Comparison of ENCODE assay signal across 21 cellular contexts in genomic region chr5:133732536-133732935, GRCh38.
"Had no signal": no experiment of that assay in that cellular context is flagged by ENCODE, and none has a peak within 500 bp of the region (broad histone marks: within the 10 kb centered on the region; RNA-seq: fewer than 3 reads in every experiment).

No MANE protein-coding gene starts in this region.

- H3K4me3 Mint-ChIP-seq: naive thymus-derived CD4-positive, alpha-beta T cell had no signal

- H3K4me3 ChIP-seq: esophagus squamous epithelium, gastroesophageal sphincter, lung, ovary, right atrium auricular region, stomach, thoracic aorta, vagina had no signal

- H3K36me3 ChIP-seq: esophagus squamous epithelium, gastroesophageal sphincter, ovary, right atrium auricular region, stomach, thoracic aorta, vagina had no signal

- H3K27me3 ChIP-seq: esophagus squamous epithelium, gastroesophageal sphincter, ovary, right atrium auricular region, stomach, vagina had no signal

- H3K9me3 ChIP-seq: ovary, right atrium auricular region, stomach, thoracic aorta, vagina had no signal

- H3K36me3 Mint-ChIP-seq: naive thymus-derived CD4-positive, alpha-beta T cell had no signal

- H3K27ac ChIP-seq: esophagus squamous epithelium, gastroesophageal sphincter, ovary, right atrium auricular region, stomach, thoracic aorta, vagina had no signal

- DNase-seq: cerebellar nuclear complex; dermis blood vessel endothelial cell; esophagus squamous epithelium; foreskin fibroblast; left colon; left ventricle myocardium superior; mesendoderm; naive thymus-derived CD4-positive, alpha-beta T cell; ovary; stimulated activated CD4-positive, alpha-beta T cell treated with anti-CD3 and anti-CD28 coated beads, Interleukin-15, amount 100 ng/mL, for 24 hours; stimulated activated CD4-positive, alpha-beta T cell treated with anti-CD3 and anti-CD28 coated beads, Interleukin-1b, Interleukin-23, amount 100 ng/mL, for 48 hours; stimulated activated CD4-positive, alpha-beta T cell treated with anti-CD3 and anti-CD28 coated beads, Interleukin-4, amount 100 ng/mL, for 24 hours; stimulated activated naive CD4-positive, alpha-beta T cell; stomach; substantia nigra; trophoblast cell had no signal

- H3K4me1 ChIP-seq: gastroesophageal sphincter, right atrium auricular region, stomach, vagina had no signal

- H3K27ac Mint-ChIP-seq: naive thymus-derived CD4-positive, alpha-beta T cell had no signal

- ATAC-seq: gastroesophageal sphincter; left colon; left ventricle myocardium superior; naive thymus-derived CD4-positive, alpha-beta T cell had no signal
